Comparison of ENCODE assay signal across 8 cellular contexts in the genomic region with DNA sequence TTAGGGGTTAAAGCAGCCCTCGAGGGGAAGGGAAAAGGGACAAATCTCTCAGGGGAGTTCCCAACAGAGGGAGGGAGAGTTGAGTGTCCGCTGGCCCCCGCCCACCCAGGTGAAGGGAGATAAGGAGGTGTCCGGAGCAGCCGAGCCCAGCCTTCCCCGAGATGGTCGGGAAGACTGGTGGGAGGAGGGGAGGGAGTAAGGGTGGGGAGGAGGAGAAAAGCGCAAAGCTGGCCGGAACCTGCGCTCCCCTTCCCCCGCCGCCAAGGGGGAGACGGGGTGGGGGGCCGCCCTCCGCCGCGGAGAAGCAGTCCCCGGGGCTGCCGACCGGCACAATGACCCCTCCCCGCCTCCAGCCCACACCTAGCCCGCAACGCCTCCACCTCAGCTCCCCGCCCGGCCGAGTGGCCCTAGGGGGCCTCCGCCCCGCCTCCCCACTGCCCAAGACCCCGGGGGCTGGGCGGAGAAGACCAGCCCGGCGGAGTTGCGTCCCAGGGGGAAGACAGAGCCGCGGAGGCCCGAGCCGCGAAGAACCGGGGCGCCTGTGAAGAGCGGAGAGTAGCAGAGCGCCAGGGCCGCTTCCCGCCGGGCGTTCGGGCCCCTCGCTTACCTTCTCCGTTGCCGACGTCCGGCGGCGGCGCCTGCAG. TPM values are rescaled to one million over a fixed set of nuclear protein-coding genes. Genes with fewer than 3 reads are reported as not detected.
DNase-seq lines count a peak whose midpoint lies in the region; ATAC-seq and TF ChIP-seq lines count a peak whose summit lies in the region.

No MANE protein-coding gene starts in this region.

- H3K4me1 ChIP-seq in SJSA1 (replicated peaks) = peaks cover 5% of the 10 kb centered on the region; the same call in 1 of the 2 replicates
- H3K4me1 ChIP-seq in sigmoid colon = peaks cover 0 to 68% (median 51%) of the 10 kb centered on the region in 4 donors

- H3K36me3 ChIP-seq in SJSA1 (peaks cover 5% of the 10 kb centered on the region), sigmoid colon (no peaks in the 10 kb centered on the region)

- TF ChIP-seq EP300 in sigmoid colon (IDR thresholded peaks at IDR 0.05) = no peak

- no peak for TF ChIP-seq POLR2A in sigmoid colon (IDR thresholded peaks at IDR 0.05)

- H3K27ac ChIP-seq in SJSA1 (peak overlapping the region; percentile 58), sigmoid colon (peak overlapping the region; percentile 85 to 99 (median 98))

- no peak for TF ChIP-seq CTCF in sigmoid colon (IDR thresholded peaks at IDR 0.05)

- H3K4me3 ChIP-seq in SJSA1 (peak overlapping the region; percentile 93), sigmoid colon (peak overlapping the region; percentile 64 to 100 (median 98))

- H3K9me3 ChIP-seq in SJSA1 (replicated peaks) = no peaks in the 10 kb centered on the region
- no peaks in the 10 kb centered on the region for H3K9me3 ChIP-seq in sigmoid colon

- 0 to 1% methylated on average over 55 of the region's 55 CpGs for WGBS in sigmoid colon, 2 donors

- ATAC-seq in GM19328 (IDR thresholded peaks at IDR 0.05; ENCODE audit: unreplicated experiment) (peak; percentile 13), HG03457 (IDR thresholded peaks at IDR 0.05; ENCODE audit: unreplicated experiment) (peak; percentile 3)

- intact Hi-C loops in sigmoid colon (cut with DNase I) = loop anchor here (2.0 to 10.0 kb wide), 3 partner anchors 95 to 175 kb away; partner anchors contain the start of gene INTS4

- H3K27me3 ChIP-seq in SJSA1 (replicated peaks) (no peaks in the 10 kb centered on the region), sigmoid colon (no peaks in the 10 kb centered on the region)

- DNase-seq in C1 segment of cervical spinal cord (lab: John Stamatoyannopoulos, UW) (peak in 11 of 14 donors; percentile 21 to 74 (median 58)), SJSA1 (ENCODE audit: low read depth in 1 of 2, low spot score in 2 of 2) (peak; percentile 24 to 35), amniotic epithelial cell (ENCODE audit: low read depth) (peak; percentile 33), hypothalamus (lab: John Stamatoyannopoulos, UW) (peak in 40 of 51 donors; percentile 8 to 76 (median 37)), sigmoid colon (peak; percentile 77), kidney glomerular epithelial cell (lab: John Stamatoyannopoulos, UW) (no peak)

RNA-seq across cellular contexts. Expression of gene RSF1, which starts 0.5 kb away (rescaled TPM):
- 9.5 and 10.6 TPM in 2 replicates for total RNA-seq in SJSA1 (2014; rRNA removed; shearing (Covaris generic))
- 10 to 100 TPM; 61.5 to 90.7 (median 75.6) TPM for total RNA-seq in sigmoid colon
- 10 to 100 TPM in 2 of 3 donors, 1 to 10 TPM in 1; 9.6 to 14.1 (median 10.2) TPM for polyA plus RNA-seq in sigmoid colon

RNA-seq across cellular contexts. Expression of gene AAMDC, which starts 0.9 kb away (rescaled TPM):
- 34.5 and 52.8 TPM in 2 replicates for total RNA-seq in SJSA1 (2014; rRNA removed; shearing (Covaris generic))
- total RNA-seq in sigmoid colon = 10 to 100 TPM; 29.1 to 66.7 (median 43.7) TPM
- polyA plus RNA-seq in sigmoid colon = 10 to 100 TPM; 36.4 to 85.3 (median 63.6) TPM
